25 cellular contexts compared by ENCODE assay signal in genomic region chrX:77436682-77437081, GRCh38. TPM values are rescaled to one million over a fixed set of nuclear protein-coding genes. Genes with fewer than 3 reads are reported as not detected.
DNase-seq lines count a peak whose midpoint lies in the region; ATAC-seq and TF ChIP-seq lines count a peak whose summit lies in the region.
"Had no signal": no experiment of that assay in that cellular context is flagged by ENCODE, and none has a peak within 500 bp of the region (broad histone marks: within the 10 kb centered on the region; RNA-seq: fewer than 3 reads in every experiment).

No MANE protein-coding gene starts in this region.

- H3K36me3 ChIP-seq in tibial artery, result no peaks in the 10 kb centered on the region
- H3K36me3 ChIP-seq: tibial nerve had no signal

- POLR2A ChIA-PET in CD4-positive, alpha-beta T cell (lab: Charles Lee), result no interaction called here

- intact Hi-C loops in CD4-positive, alpha-beta T cell (cut with DNase I, micrococcal nuclease), result no loop called here
- intact Hi-C loops in tibial artery (cut with DNase I; ENCODE audit: low total_unique reads), result no loop called here

- H3K9me3 ChIP-seq in CD4-positive, alpha-beta T cell (ENCODE audit: control insufficient read depth, low read length), result no peaks in the 10 kb centered on the region
- H3K9me3 ChIP-seq in tibial artery, result no peaks in the 10 kb centered on the region
- H3K9me3 ChIP-seq: tibial nerve had no signal

- H3K9me3 Mint-ChIP-seq in CD4-positive, alpha-beta T cell, result no peaks in the 10 kb centered on the region
- H3K9me3 Mint-ChIP-seq: activated CD4-positive, alpha-beta memory T cell treated with anti-CD3 and anti-CD28 coated beads, Interleukin-2, amount 10 ng/mL, durations not matched to agents 7 days and 5 days; CD8-positive, alpha-beta memory T cell had no signal

- CTCF ChIA-PET in CD4-positive, alpha-beta T cell (lab: Charles Lee), result no interaction called here

- H3K27ac Mint-ChIP-seq in CD4-positive, alpha-beta T cell, result no peak overlapping the region
- H3K27ac Mint-ChIP-seq: activated CD4-positive, alpha-beta memory T cell treated with anti-CD3 and anti-CD28 coated beads, Interleukin-2, amount 10 ng/mL, durations not matched to agents 7 days and 5 days; H9 had no signal

- TF ChIP-seq CTCF in CD4-positive, alpha-beta T cell (IDR thresholded peaks at IDR 0.05), result no peak
- TF ChIP-seq CTCF in tibial artery (IDR thresholded peaks at IDR 0.05), result no peak

- no peaks in the 10 kb centered on the region for H3K36me3 Mint-ChIP-seq in CD4-positive, alpha-beta T cell (ENCODE audit: low read depth)
- H3K36me3 Mint-ChIP-seq: CD8-positive, alpha-beta memory T cell had no signal

- H3K4me3 Mint-ChIP-seq in CD4-positive, alpha-beta T cell, result no peak overlapping the region
- H3K4me3 Mint-ChIP-seq: activated CD4-positive, alpha-beta memory T cell treated with anti-CD3 and anti-CD28 coated beads, Interleukin-2, amount 10 ng/mL, durations not matched to agents 7 days and 5 days; CD8-positive, alpha-beta memory T cell; H9 had no signal

- DNase-seq in EH (ENCODE audit: low read depth), result peak; percentile 79
- DNase-seq in LHCN-M2 (ENCODE audit: low read depth), result peak; percentile 77
- DNase-seq in amniotic epithelial cell (ENCODE audit: low read depth), result peak; percentile 70
- peak; percentile 68 for DNase-seq in glomerular visceral epithelial cell (ENCODE audit: extremely low spot score)
- DNase-seq in hippocampal formation (lab: John Stamatoyannopoulos, UW), result no peak
- no peak for DNase-seq in CD4-positive, alpha-beta T cell
- no peak for DNase-seq in tibial artery
- DNase-seq: activated CD4-positive, alpha-beta memory T cell treated with anti-CD3 and anti-CD28 coated beads, Interleukin-2, amount 10 ng/mL, durations not matched to agents 7 days and 5 days; activated CD4-positive, CD25-positive, alpha-beta regulatory T cell; amygdala; CD8-positive, alpha-beta memory T cell; DMS53; erythroblast; H9; head of caudate nucleus; NCI-H1436 treated with DMSO at 0.1 percent for 48 hours; NCI-H748 treated with DMSO at 0.1 percent for 48 hours; small intestine; stimulated activated naive CD4-positive, alpha-beta T cell treated with Interleukin-2 at 50 U/mL for 16 hours had no signal

- H3K27me3 Mint-ChIP-seq in CD4-positive, alpha-beta T cell, result no peaks in the 10 kb centered on the region
- H3K27me3 Mint-ChIP-seq: activated CD4-positive, alpha-beta memory T cell treated with anti-CD3 and anti-CD28 coated beads, Interleukin-2, amount 10 ng/mL, durations not matched to agents 7 days and 5 days had no signal

- H3K4me1 Mint-ChIP-seq in CD4-positive, alpha-beta T cell (ENCODE audit: low read depth), result no peaks in the 10 kb centered on the region
- H3K4me1 Mint-ChIP-seq: activated CD4-positive, alpha-beta memory T cell treated with anti-CD3 and anti-CD28 coated beads, Interleukin-2, amount 10 ng/mL, durations not matched to agents 7 days and 5 days; CD8-positive, alpha-beta memory T cell had no signal

- no peak for ATAC-seq in HG02571 (IDR thresholded peaks at IDR 0.05; ENCODE audit: unreplicated experiment)
- ATAC-seq in CD4-positive, alpha-beta T cell (ENCODE audit: poor library complexity), result no peak

- no peaks in the 10 kb centered on the region for H3K27me3 ChIP-seq in CD4-positive, alpha-beta T cell (ENCODE audit: control insufficient read depth, insufficient read depth, low read length)
- no peaks in the 10 kb centered on the region for H3K27me3 ChIP-seq in tibial artery
- H3K27me3 ChIP-seq: tibial nerve had no signal

- no peaks in the 10 kb centered on the region for H3K4me1 ChIP-seq in tibial artery
- H3K4me1 ChIP-seq: tibial nerve had no signal

- H3K27ac ChIP-seq in CD4-positive, alpha-beta T cell (ENCODE audit: low read depth, low read length), result no peak overlapping the region
- H3K27ac ChIP-seq in tibial artery, result no peak overlapping the region
- H3K27ac ChIP-seq: tibial nerve had no signal

- H3K4me3 ChIP-seq in tibial artery, result no peak overlapping the region
- H3K4me3 ChIP-seq: tibial nerve had no signal

RNA-seq across cellular contexts. Expression of gene FGF16, which starts 10.5 kb away (rescaled TPM):
- total RNA-seq in LHCN-M2 (2014; rRNA removed), result not detected in 2 replicates
- not detected for polyA plus RNA-seq in LHCN-M2 (2012)
- total RNA-seq in CD4-positive, alpha-beta T cell, result not detected
- total RNA-seq: activated CD4-positive, alpha-beta memory T cell treated with anti-CD3 and anti-CD28 coated beads, Interleukin-2, amount 10 ng/mL, durations not matched to agents 7 days and 5 days; CD8-positive, alpha-beta memory T cell; liver; MCF 10A; mononuclear cell; SK-MEL-5 had no signal
- polyA plus RNA-seq: CD8-positive, alpha-beta memory T cell; liver had no signal

Comparison
In these comparisons a context has a peak if more than half of its experiments do, and no peak if none do; other contexts are left out.
1. DNase-seq: peak in EH (single experiment), LHCN-M2 (single experiment), amniotic epithelial cell (single experiment) and glomerular visceral epithelial cell (single experiment); none in hippocampal formation (0 of 2), CD4-positive, alpha-beta T cell (0 of 10) and tibial artery (0 of 2).